Comparison of ENCODE assay signal across 1 cellular context in genomic region chr3:46916278-46916677, GRCh38.
TF ChIP-seq lines count a peak whose summit lies in the region.

No MANE protein-coding gene starts in this region.

TF ChIP-seq in IMR-90, 13 proteins besides CTCF, POLR2A, EP300 and RAD21:
- TF ChIP-seq USF2 (IDR thresholded peaks at IDR 0.05; ENCODE audit: low read depth, low read length) (no peak), MXI1 (IDR thresholded peaks at IDR 0.05; ENCODE audit: borderline replicate concordance, low read depth, low read length) (no peak)
